In the genomic region with DNA sequence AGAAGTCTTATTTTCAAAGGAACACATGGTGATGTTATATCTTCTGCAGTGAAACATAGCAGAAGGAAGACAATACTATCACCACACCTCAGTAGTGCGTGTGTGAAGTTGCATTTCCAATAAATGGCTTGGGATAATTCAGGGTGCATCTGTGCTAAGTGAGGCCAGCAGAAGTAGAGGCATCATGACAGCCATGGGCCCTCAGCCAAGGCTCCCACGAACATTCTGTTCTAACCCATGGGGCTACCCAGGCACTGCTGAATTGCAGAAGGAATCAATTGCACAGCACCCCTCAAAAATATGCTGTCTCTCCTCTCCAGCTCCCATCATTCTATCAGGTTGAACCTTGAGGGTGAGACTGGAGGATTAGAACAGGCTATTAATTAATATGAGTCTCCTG, we compare ENCODE assay signal across 7 cellular contexts.
"Had no signal": no experiment of that assay in that cellular context is flagged by ENCODE, and none has a peak within 500 bp of the region (broad histone marks: within the 10 kb centered on the region; RNA-seq: fewer than 3 reads in every experiment).

No MANE protein-coding gene starts in this region.

- H3K4me3 ChIP-seq: K562 had no signal

- H3K4me1 Mint-ChIP-seq: IgD-negative memory B cell had no signal

- DNase-seq: IMR-90, KBM-7, KG1 had no signal

- ATAC-seq: HepG2, K562 had no signal

- H3K27me3 Mint-ChIP-seq: IgD-negative memory B cell had no signal

- H3K27ac ChIP-seq: HL-60 had no signal

- H3K27ac Mint-ChIP-seq: IgD-negative memory B cell had no signal
